1 cellular context compared by ENCODE assay signal in genomic region chr1:235882816-235883215, GRCh38.
TF ChIP-seq lines count a peak whose summit lies in the region.

No MANE protein-coding gene starts in this region.

TF ChIP-seq in HepG2, 621 proteins besides CTCF, POLR2A, EP300 and RAD21 (continued from another document):
- TF ChIP-seq, protein P1, sequence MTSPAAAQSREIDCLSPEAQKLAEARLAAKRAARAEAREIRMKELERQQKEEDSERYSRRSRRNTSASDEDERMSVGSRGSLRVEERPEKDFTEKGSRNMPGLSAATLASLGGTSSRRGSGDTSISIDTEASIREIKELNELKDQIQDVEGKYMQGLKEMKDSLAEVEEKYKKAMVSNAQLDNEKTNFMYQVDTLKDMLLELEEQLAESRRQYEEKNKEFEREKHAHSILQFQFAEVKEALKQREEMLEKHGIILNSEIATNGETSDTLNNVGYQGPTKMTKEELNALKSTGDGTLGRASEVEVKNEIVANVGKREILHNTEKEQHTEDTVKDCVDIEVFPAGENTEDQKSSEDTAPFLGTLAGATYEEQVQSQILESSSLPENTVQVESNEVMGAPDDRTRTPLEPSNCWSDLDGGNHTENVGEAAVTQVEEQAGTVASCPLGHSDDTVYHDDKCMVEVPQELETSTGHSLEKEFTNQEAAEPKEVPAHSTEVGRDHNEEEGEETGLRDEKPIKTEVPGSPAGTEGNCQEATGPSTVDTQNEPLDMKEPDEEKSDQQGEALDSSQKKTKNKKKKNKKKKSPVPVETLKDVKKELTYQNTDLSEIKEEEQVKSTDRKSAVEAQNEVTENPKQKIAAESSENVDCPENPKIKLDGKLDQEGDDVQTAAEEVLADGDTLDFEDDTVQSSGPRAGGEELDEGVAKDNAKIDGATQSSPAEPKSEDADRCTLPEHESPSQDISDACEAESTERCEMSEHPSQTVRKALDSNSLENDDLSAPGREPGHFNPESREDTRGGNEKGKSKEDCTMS (CRISPR knock-in tag; conservative IDR thresholded peaks at IDR 0.05), result no peak
- no peak for TF ChIP-seq KDM2A (CRISPR knock-in tag; IDR thresholded peaks at IDR 0.05; ENCODE audit: borderline replicate concordance, low read depth)
- TF ChIP-seq, protein P2, sequence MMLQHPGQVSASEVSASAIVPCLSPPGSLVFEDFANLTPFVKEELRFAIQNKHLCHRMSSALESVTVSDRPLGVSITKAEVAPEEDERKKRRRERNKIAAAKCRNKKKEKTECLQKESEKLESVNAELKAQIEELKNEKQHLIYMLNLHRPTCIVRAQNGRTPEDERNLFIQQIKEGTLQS (CRISPR knock-in tag; IDR thresholded peaks at IDR 0.05), result no peak
- no peak for TF ChIP-seq KLF11 (CRISPR knock-in tag; IDR thresholded peaks at IDR 0.05)
- no peak for TF ChIP-seq ZNF296 (CRISPR knock-in tag; conservative IDR thresholded peaks at IDR 0.05)
